In the genomic region with DNA sequence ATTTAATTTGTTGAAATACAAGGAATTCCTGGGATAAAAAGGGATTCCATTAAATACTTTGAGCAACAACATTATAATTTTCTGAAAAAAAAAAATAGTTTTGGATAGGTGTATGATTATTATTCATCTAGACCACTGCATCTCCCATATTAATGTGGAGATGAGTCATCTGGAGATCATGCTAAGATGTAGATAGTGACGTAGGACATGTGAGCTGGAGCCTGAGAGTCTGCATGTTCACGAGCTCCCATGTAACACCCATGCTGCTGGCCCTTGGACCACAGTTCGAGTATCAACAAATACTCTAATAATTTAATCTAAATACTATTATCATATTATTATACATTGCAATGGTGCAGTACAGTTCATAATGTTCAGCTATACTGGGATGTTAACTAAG, we compare ENCODE assay signal across 20 cellular contexts.
"Had no signal": no experiment of that assay in that cellular context is flagged by ENCODE, and none has a peak within 500 bp of the region (broad histone marks: within the 10 kb centered on the region; RNA-seq: fewer than 3 reads in every experiment).

No MANE protein-coding gene starts in this region.

- H3K27me3 ChIP-seq: colonic mucosa, hepatocyte, left lung, pancreas, sigmoid colon, tibial artery had no signal

- H3K9me3 ChIP-seq: colonic mucosa, left lung, pancreas, sigmoid colon, tibial artery had no signal

- ATAC-seq: activated CD8-positive, alpha-beta T cell treated with anti-CD3 and anti-CD28 coated beads for 36 hours; activated naive CD4-positive, alpha-beta T cell treated with anti-CD3 and anti-CD28 coated beads, Interleukin-2, amount 50 U/mL, for 72 hours; left lung; pancreas; stimulated activated memory B cell treated with anti-CD40 and anti-IgM and Interleukin-4, amounts not matched to agents 10 μg/mL and 1 μg/mL and 100 μg/mL, for 72 hours; T-helper 17 cell; WTC11 had no signal

- H3K27ac ChIP-seq: colonic mucosa, hepatocyte, left lung, pancreas, sigmoid colon, tibial artery had no signal

- FAIRE-seq: pancreas, urothelium cell line had no signal

- H3K36me3 ChIP-seq: colonic mucosa, left lung, pancreas, sigmoid colon, tibial artery had no signal

- H3K4me3 ChIP-seq: colonic mucosa, hepatocyte, left lung, pancreas, sigmoid colon, tibial artery had no signal

- DNase-seq: activated CD4-positive, alpha-beta T cell treated with anti-CD3 and anti-CD28 coated beads for 4 hours; activated CD8-positive, alpha-beta T cell treated with anti-CD3 and anti-CD28 coated beads for 36 hours; activated gamma-delta T cell; activated T-cell treated with anti-CD3 and anti-CD28 coated beads, Interleukin-2, amount 50 U/mL, for 48 hours; amniotic stem cell; colonic mucosa; kidney; left lung; mammary epithelial cell; pancreas; sigmoid colon; stimulated activated CD4-positive, alpha-beta T cell treated with anti-CD3 and anti-CD28 coated beads, Interleukin-12 subunit alpha, Interleukin-12 subunit beta, amount 100 ng/mL, for 4 hours; stimulated activated CD4-positive, alpha-beta T cell treated with anti-CD3 and anti-CD28 coated beads, Interleukin-2, amount 100 ng/mL, for 24 hours; T-helper 17 cell; tibial artery had no signal

- H3K4me1 ChIP-seq: colonic mucosa, left lung, pancreas, sigmoid colon, tibial artery had no signal
